ENCODE assay signal across 9 cellular contexts in the genomic region with DNA sequence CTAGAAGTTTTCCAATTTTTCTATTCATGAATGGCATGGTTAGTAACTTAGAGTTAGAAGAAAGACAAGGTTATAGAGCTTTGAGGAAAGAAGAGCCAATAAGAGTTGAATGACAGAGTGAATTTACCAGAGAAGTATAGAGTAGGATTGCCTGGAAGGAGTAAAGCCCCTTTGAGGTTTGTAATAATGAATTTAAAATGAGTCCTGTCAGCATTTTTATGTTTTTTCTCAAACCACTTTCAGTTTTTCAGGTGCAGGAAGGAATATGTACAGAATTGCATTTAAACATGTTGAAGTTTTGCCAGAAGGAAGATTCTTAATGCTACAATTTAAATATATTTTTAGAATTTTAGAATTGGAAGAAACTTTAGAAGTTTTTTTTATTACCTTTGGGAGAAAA.
"Had no signal": no experiment of that assay in that cellular context is flagged by ENCODE, and none has a peak within 500 bp of the region (broad histone marks: within the 10 kb centered on the region; RNA-seq: fewer than 3 reads in every experiment).

No MANE protein-coding gene starts in this region.

- H3K27ac ChIP-seq: GM23248, KMS-11 had no signal

- H2AFZ ChIP-seq: GM23248 had no signal

- DNase-seq: GM23248, GOT3, H9, HCEC 1CT, Karpas-422, KBM-7 had no signal

- H3K4me3 ChIP-seq: GM23248 had no signal

- FAIRE-seq: H54, HTR-8/SVneo had no signal

- H3K4me3 Mint-ChIP-seq: H9 had no signal

- H3K9ac ChIP-seq: GM23248, KMS-11 had no signal

- H3K27ac Mint-ChIP-seq: H9 had no signal

- H3K4me2 ChIP-seq: KMS-11 had no signal
